ENCODE assay signal across 8 cellular contexts in the genomic region with DNA sequence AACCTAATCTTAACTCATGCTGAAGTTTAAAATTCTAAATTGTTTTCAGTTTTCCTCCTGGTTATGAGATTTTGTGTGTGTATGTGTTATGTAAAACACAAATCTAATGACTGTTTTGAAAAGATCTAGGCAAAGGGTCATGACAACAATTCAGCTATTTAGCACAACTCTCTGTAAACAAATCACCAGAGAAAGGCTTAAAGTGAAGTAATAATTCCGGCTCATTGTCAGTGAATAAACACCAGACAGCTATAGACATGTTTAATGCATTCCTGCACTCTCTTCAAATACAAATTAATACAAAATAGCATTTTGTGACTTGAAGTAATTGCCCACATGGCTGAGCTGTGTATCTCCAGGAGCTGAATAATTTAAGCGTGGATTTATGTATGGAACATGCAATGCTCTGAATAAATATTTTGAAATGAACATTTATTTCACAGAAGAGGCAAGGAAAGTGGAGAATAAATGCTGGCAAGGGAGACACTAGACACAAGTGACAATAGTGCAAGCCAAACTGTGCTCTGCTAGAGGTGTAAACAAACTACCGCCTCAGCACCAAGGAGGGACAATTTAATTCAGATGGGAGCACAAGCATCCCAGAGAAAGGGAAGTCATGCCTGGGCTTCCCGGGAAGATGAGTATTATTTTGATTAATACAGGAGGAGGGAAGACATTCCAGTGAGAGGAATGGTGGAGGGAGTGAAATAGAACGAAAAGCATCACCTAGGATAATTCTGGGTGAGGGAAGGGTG.
DNase-seq lines count a peak whose midpoint lies in the region; ATAC-seq and TF ChIP-seq lines count a peak whose summit lies in the region.

No MANE protein-coding gene starts in this region.

- H3K4me3 Mint-ChIP-seq in activated T-cell treated with anti-CD3 and anti-CD28 coated beads, Interleukin-2, amount 50 U/mL, for 24 hours, result no peak overlapping the region

- ATAC-seq in lung (ENCODE audit: insufficient read depth, low FRiP score) (peak; percentile 12), GM18861 (IDR thresholded peaks at IDR 0.05; ENCODE audit: unreplicated experiment) (no peak)

- 52 to 78% methylated on average over 5 of the region's 5 CpGs for WGBS in lung, 2 donors
- 46 to 53% methylated on average over 4 to 5 of the region's 5 CpGs for WGBS in transverse colon (ENCODE audit: low coverage in 1 of 2), 2 donors

- H3K27me3 Mint-ChIP-seq in activated T-cell treated with anti-CD3 and anti-CD28 coated beads, Interleukin-2, amount 50 U/mL, for 24 hours, result no peaks in the 10 kb centered on the region

- in situ Hi-C loops in transverse colon (cut with MboI; ENCODE audit: low pct_ligation_motif_present in 1 of 4, low pct_unique_long_range_greater_than_20kb in 1 of 4, low sequenced_read_pairs in 3 of 4), result loop anchor here in 1 of 4 donors (25.0 kb wide), 1 partner anchor 234 kb away; no protein-coding TSS in a partner anchor

- H3K9me3 ChIP-seq in breast epithelium, result peaks cover 0 to 7% of the 10 kb centered on the region in 2 donors
- H3K9me3 ChIP-seq in lung (ENCODE audit: control insufficient read depth in 2 of 2, insufficient read depth in 1 of 2, low read length in 1 of 2), result peaks cover 2 to 6% of the 10 kb centered on the region in 2 donors
- peaks cover 4 to 13% of the 10 kb centered on the region in 2 donors for H3K9me3 ChIP-seq in transverse colon

- TF ChIP-seq CTCF in breast epithelium (IDR thresholded peaks at IDR 0.05) (no peak), lung (IDR thresholded peaks at IDR 0.05; ENCODE audit: control extremely low read depth, extremely low read depth) (no peak), transverse colon (IDR thresholded peaks at IDR 0.05) (no peak)

- H3K4me1 ChIP-seq in breast epithelium, result no peaks in the 10 kb centered on the region
- H3K4me1 ChIP-seq in lung (ENCODE audit: control insufficient read depth in 2 of 2, insufficient read depth in 2 of 2, low read length in 2 of 2), result no peaks in the 10 kb centered on the region
- H3K4me1 ChIP-seq in transverse colon, result peaks cover 4 to 22% (median 16%) of the 10 kb centered on the region in 4 donors

- H3K27me3 ChIP-seq in breast epithelium, result no peaks in the 10 kb centered on the region
- H3K27me3 ChIP-seq in lung (ENCODE audit: control insufficient read depth, insufficient read depth), result no peaks in the 10 kb centered on the region
- H3K27me3 ChIP-seq in transverse colon, result no peaks in the 10 kb centered on the region
- H3K27me3 ChIP-seq in H7 (ENCODE audit: control insufficient read depth, insufficient read depth, low read length), result no peaks in the 10 kb centered on the region

- DNase-seq in activated T-cell treated with anti-CD3 and anti-CD28 coated beads, Interleukin-2, amount 50 U/mL, for 24 hours, result no peak
- no peak for DNase-seq in activated T-cell treated with anti-CD3 and anti-CD28 coated beads for 4 hours
- DNase-seq in breast epithelium (ENCODE audit: low spot score in 2 of 2), result no peak
- no peak for DNase-seq in lung (ENCODE audit: low spot score)
- no peak for DNase-seq in transverse colon
- DNase-seq in H7, result no peak
- no peak for DNase-seq in SHP77 (lab: John Stamatoyannopoulos, UW)

- H3K36me3 Mint-ChIP-seq in activated T-cell treated with anti-CD3 and anti-CD28 coated beads, Interleukin-2, amount 50 U/mL, for 24 hours (ENCODE audit: low read depth), result no peaks in the 10 kb centered on the region

- H3K4me1 Mint-ChIP-seq in activated T-cell treated with anti-CD3 and anti-CD28 coated beads, Interleukin-2, amount 50 U/mL, for 24 hours (ENCODE audit: low read depth), result peaks cover 20% of the 10 kb centered on the region

- peak overlapping the region; percentile 72 for H3K27ac Mint-ChIP-seq in activated T-cell treated with anti-CD3 and anti-CD28 coated beads, Interleukin-2, amount 50 U/mL, for 24 hours

- H3K9me3 Mint-ChIP-seq in activated T-cell treated with anti-CD3 and anti-CD28 coated beads, Interleukin-2, amount 50 U/mL, for 24 hours, result peaks cover 18% of the 10 kb centered on the region

- H3K36me3 ChIP-seq in breast epithelium (no peaks in the 10 kb centered on the region), lung (ENCODE audit: control insufficient read depth in 2 of 2, insufficient read depth in 2 of 2, low read length in 2 of 2) (no peaks in the 10 kb centered on the region), transverse colon (no peaks in the 10 kb centered on the region), H7 (replicated peaks; ENCODE audit: control insufficient read depth, insufficient read depth, low read length) (no peaks in the 10 kb centered on the region)

- H3K27ac ChIP-seq in breast epithelium (peak overlapping the region; percentile 82 to 83), lung (ENCODE audit: low read depth in 1 of 2, low read length in 1 of 2) (peak overlapping the region; percentile 40 to 94), transverse colon (peak overlapping the region; percentile 84 to 93 (median 90))

- intact Hi-C loops in breast epithelium (cut with DNase I; ENCODE audit: low total_unique reads), result no loop called here
- intact Hi-C loops in transverse colon (cut with DNase I; ENCODE audit: low total_unique reads), result no loop called here

- peak overlapping the region in 2 of 3 donors; percentile 28 to 48 for H3K4me3 ChIP-seq in breast epithelium
- H3K4me3 ChIP-seq in lung, result no peak overlapping the region
- H3K4me3 ChIP-seq in transverse colon, result peak overlapping the region in 3 of 4 donors; percentile 12 to 42 (median 25)
- H3K4me3 ChIP-seq in H7 (ENCODE audit: insufficient read depth, low read depth, low read length), result no peak overlapping the region

- TF ChIP-seq EP300 in transverse colon (IDR thresholded peaks at IDR 0.05; ENCODE audit: low read depth), result no peak

- TF ChIP-seq POLR2A in breast epithelium (IDR thresholded peaks at IDR 0.05) (no peak), transverse colon (IDR thresholded peaks at IDR 0.05) (no peak)

Comparison
In these comparisons a context has a peak if more than half of its experiments do, and no peak if none do; other contexts are left out.
1. H3K4me3 ChIP-seq: peak in breast epithelium (2 of 3) and transverse colon (3 of 4); none in lung (single experiment) and H7 (single experiment).
2. Peak in every context shown above with its lines, with median percentiles within 50 percentile points of each other: H3K27ac ChIP-seq.